7 cellular contexts compared by ENCODE assay signal in the genomic region with DNA sequence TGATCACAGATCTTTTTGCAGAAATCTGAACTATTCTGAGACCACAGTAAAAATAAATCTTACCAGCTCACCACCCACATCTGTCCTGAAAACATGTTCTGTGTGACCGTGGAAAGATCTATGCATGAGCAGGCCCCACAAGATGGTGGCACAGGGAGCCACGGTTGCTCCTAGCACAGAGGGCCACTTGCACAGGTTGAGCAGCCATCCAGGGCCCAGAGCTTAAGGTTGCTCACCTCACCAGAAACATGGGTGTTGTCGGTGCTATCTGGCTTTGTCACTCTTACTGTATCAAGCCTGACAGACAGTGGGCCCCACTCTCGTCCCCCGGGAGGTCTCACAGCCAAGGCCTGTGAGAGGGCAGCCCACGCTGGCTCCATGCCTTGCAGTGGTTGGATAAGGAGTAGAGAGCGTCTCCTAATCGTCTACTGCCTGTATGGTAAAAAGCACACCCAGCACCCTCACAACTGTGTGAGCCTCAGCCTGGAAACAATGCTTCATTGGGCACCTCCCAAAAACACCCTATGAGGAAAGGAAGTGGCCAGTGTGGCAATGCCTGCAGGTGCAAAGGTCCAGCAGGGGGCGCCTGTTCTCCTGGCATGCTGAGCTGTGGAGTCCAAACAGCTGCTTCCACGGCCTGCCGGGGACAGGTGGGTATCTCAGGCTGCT. TPM values are rescaled to one million over a fixed set of nuclear protein-coding genes. Genes with fewer than 3 reads are reported as not detected.
A peak's percentile ranks its signal among the peaks of the same experiment; 100 is the strongest.
DNase-seq lines count a peak whose midpoint lies in the region; ATAC-seq and TF ChIP-seq lines count a peak whose summit lies in the region.

No MANE protein-coding gene starts in this region.

- H3K4me1 ChIP-seq in stomach, result peaks cover 0 to 14% (median 11%) of the 10 kb centered on the region in 4 donors

- H3K9me3 ChIP-seq in stomach, result no peaks in the 10 kb centered on the region

- CTCF ChIA-PET in activated CD8-positive, alpha-beta memory T cell treated with anti-CD3 and anti-CD28 coated beads, Interleukin-2, amount 10 ng/mL, durations not matched to agents 7 days and 5 days (lab: Charles Lee), result interaction anchor here (0.5 to 3.7 kb wide), 26 partner anchors 9 to 810 kb away, joined by 3 to 14 read pairs (median 4); a partner anchor contains a TSS

- H3K27me3 ChIP-seq in stomach, result no peaks in the 10 kb centered on the region

- intact Hi-C loops in natural killer cell (cut with micrococcal nuclease) (loop anchor here (1.0 kb wide), 1 partner anchor 332 kb away; no protein-coding TSS in a partner anchor), stomach (cut with DNase I; ENCODE audit: low total_unique reads) (no loop called here)

- peaks cover 16% of the 10 kb centered on the region for H3K4me1 Mint-ChIP-seq in activated CD8-positive, alpha-beta memory T cell treated with anti-CD3 and anti-CD28 coated beads, Interleukin-2, amount 10 ng/mL, durations not matched to agents 7 days and 5 days
- peaks cover 14 to 16% of the 10 kb centered on the region in 2 donors for H3K4me1 Mint-ChIP-seq in natural killer cell

- H3K27me3 Mint-ChIP-seq in activated CD8-positive, alpha-beta memory T cell treated with anti-CD3 and anti-CD28 coated beads, Interleukin-2, amount 10 ng/mL, durations not matched to agents 7 days and 5 days, result no peaks in the 10 kb centered on the region
- no peaks in the 10 kb centered on the region for H3K27me3 Mint-ChIP-seq in natural killer cell (ENCODE audit: low read depth in 2 of 2)

- TF ChIP-seq CTCF in GM12873 (IDR thresholded peaks at IDR 0.05; ENCODE audit: insufficient read depth, low read depth, low read length, missing control alignments) (peak; percentile 97), natural killer cell (IDR thresholded peaks at IDR 0.05) (peak; percentile 58), stomach (IDR thresholded peaks at IDR 0.05) (peak in 5 of 7 experiments; percentile 50 to 80 (median 66))

- 60 to 65% (median 61%) methylated on average over 10 to 11 of the region's 11 CpGs for WGBS in stomach, 5 donors

- no peak for TF ChIP-seq EP300 in stomach (IDR thresholded peaks at IDR 0.05)

- DNase-seq in NOMO-1 treated with DMSO at 0.1 percent for 48 hours (lab: John Stamatoyannopoulos, UW; ENCODE audit: unreplicated experiment) (peak; percentile 53), natural killer cell (peak; percentile 64), stomach (peak; percentile 78)
- DNase-seq in activated CD8-positive, alpha-beta memory T cell treated with anti-CD3 and anti-CD28 coated beads, Interleukin-2, amount 10 ng/mL, durations not matched to agents 7 days and 5 days, result peak; percentile 85

- H3K4me3 ChIP-seq in stomach, result no peak overlapping the region

- H3K36me3 ChIP-seq in stomach, result peaks cover 19 to 88% (median 83%) of the 10 kb centered on the region in 4 donors

- H3K9me3 Mint-ChIP-seq in activated CD8-positive, alpha-beta memory T cell treated with anti-CD3 and anti-CD28 coated beads, Interleukin-2, amount 10 ng/mL, durations not matched to agents 7 days and 5 days (ENCODE audit: low read depth), result no peaks in the 10 kb centered on the region
- no peaks in the 10 kb centered on the region for H3K9me3 Mint-ChIP-seq in natural killer cell

- H3K27ac Mint-ChIP-seq in activated CD8-positive, alpha-beta memory T cell treated with anti-CD3 and anti-CD28 coated beads, Interleukin-2, amount 10 ng/mL, durations not matched to agents 7 days and 5 days, result no peak overlapping the region
- H3K27ac Mint-ChIP-seq in natural killer cell, result peak overlapping the region; percentile 38 to 63

- peak; percentile 49 for ATAC-seq in HG02938 (IDR thresholded peaks at IDR 0.05; ENCODE audit: unreplicated experiment)
- peak; percentile 92 for ATAC-seq in activated CD8-positive, alpha-beta memory T cell treated with anti-CD3 and anti-CD28 coated beads, Interleukin-2, amount 10 ng/mL, durations not matched to agents 7 days and 5 days
- ATAC-seq in esophagus mucosa, result peak; percentile 86
- ATAC-seq in natural killer cell, result peak; percentile 75 to 92 (median 80)

- no peak for TF ChIP-seq POLR2A in stomach (IDR thresholded peaks at IDR 0.05)

- peaks cover 40% of the 10 kb centered on the region for H3K36me3 Mint-ChIP-seq in activated CD8-positive, alpha-beta memory T cell treated with anti-CD3 and anti-CD28 coated beads, Interleukin-2, amount 10 ng/mL, durations not matched to agents 7 days and 5 days
- peaks cover 6% of the 10 kb centered on the region for H3K36me3 Mint-ChIP-seq in natural killer cell

- peak overlapping the region in 2 of 5 donors; percentile 30 to 36 for H3K27ac ChIP-seq in stomach

- no peak overlapping the region for H3K4me3 Mint-ChIP-seq in activated CD8-positive, alpha-beta memory T cell treated with anti-CD3 and anti-CD28 coated beads, Interleukin-2, amount 10 ng/mL, durations not matched to agents 7 days and 5 days
- H3K4me3 Mint-ChIP-seq in natural killer cell, result no peak overlapping the region

RNA-seq across cellular contexts. Expression of a gene that starts 19.6 kb away (rescaled TPM):
- 10 to 100 TPM; 14.7 to 39.0 TPM for total RNA-seq in activated CD8-positive, alpha-beta memory T cell treated with anti-CD3 and anti-CD28 coated beads, Interleukin-2, amount 10 ng/mL, durations not matched to agents 7 days and 5 days
- total RNA-seq in esophagus mucosa (201 TPM), natural killer cell (1 to 10 TPM in 2 of 3 donors, under 1 TPM in 1; 0.97 to 3.2 (median 2.8) TPM), stomach (100 to 1,000 TPM; 154 to 333 (median 248) TPM)
- 100 to 1,000 TPM in 1 of 3 donors, 10 to 100 TPM in 2; 66.6 to 108 (median 92.2) TPM for polyA plus RNA-seq in stomach

RNA-seq across cellular contexts. Expression of a gene that starts 49.4 kb away (rescaled TPM):
- 10 to 100 TPM; 39.6 to 50.9 TPM for total RNA-seq in activated CD8-positive, alpha-beta memory T cell treated with anti-CD3 and anti-CD28 coated beads, Interleukin-2, amount 10 ng/mL, durations not matched to agents 7 days and 5 days
- 43.1 TPM for total RNA-seq in esophagus mucosa
- 10 to 100 TPM; 31.9 to 36.4 (median 35.9) TPM for total RNA-seq in natural killer cell
- total RNA-seq in stomach, result 100 to 1,000 TPM in 2 of 5 donors, 10 to 100 TPM in 3; 36.2 to 144 (median 58.0) TPM
- 10 to 100 TPM; 21.7 to 29.9 (median 24.1) TPM for polyA plus RNA-seq in stomach
